11 cellular contexts compared by ENCODE assay signal in genomic region chr9:114172981-114173833, GRCh38. TPM values are rescaled to one million over a fixed set of nuclear protein-coding genes. Genes with fewer than 3 reads are reported as not detected.
DNase-seq lines count a peak whose midpoint lies in the region; ATAC-seq, FAIRE-seq and TF ChIP-seq lines count a peak whose summit lies in the region.
"Had no signal": no experiment of that assay in that cellular context is flagged by ENCODE, and none has a peak within 500 bp of the region (broad histone marks: within the 10 kb centered on the region; RNA-seq: fewer than 3 reads in every experiment).

No MANE protein-coding gene starts in this region.

- in situ Hi-C loops in K562 (cut with MboI), result no loop called here

- peaks cover 21% of the 10 kb centered on the region for H4K20me1 ChIP-seq in K562 (replicated peaks; ENCODE audit: control insufficient read depth, insufficient read depth, low read length)

- no peak for TF ChIP-seq RAD21 in K562 (CRISPR knock-in tag; conservative IDR thresholded peaks at IDR 0.05 in 1 of 2, IDR thresholded peaks at IDR 0.05 in 1 of 2)

- POLR2A ChIA-PET in K562 (lab: Yijun Ruan, JAX), result interaction anchor here (0.6 to 0.7 kb wide), 2 partner anchors 29 to 92 kb away, joined by 3 read pairs; no protein-coding TSS in a partner anchor

- no peak overlapping the region for H2AFZ ChIP-seq in K562 (ENCODE audit: low read depth, low read length)

- CTCF ChIA-PET in K562 (lab: Yijun Ruan, JAX; ENCODE audit: low intra/inter-chr PET ratio), result no interaction called here

- no peak overlapping the region for H3K4me3 ChIP-seq in K562

- TF ChIP-seq POLR2A in K562 (conservative IDR thresholded peaks at IDR 0.05), result no peak

- no peak for FAIRE-seq in K562 (lab: Jason Lieb, UNC)
- FAIRE-seq: G401.6 had no signal

- no peak overlapping the region for H3K4me2 ChIP-seq in K562 (ENCODE audit: insufficient read depth, low read length)

- WGBS in K562 (ENCODE audit: insufficient coverage, low coverage, missing lambda C conversion rate), result 3% methylated on average over 20 of the region's 20 CpGs

- peaks cover 7 to 70% of the 10 kb centered on the region in 2 experiments; a peak in 3 of 5 replicates for H3K27me3 ChIP-seq in K562 (ENCODE audit: control insufficient read depth in 2 of 2, insufficient read depth in 2 of 2, low read length in 2 of 2)

- no peak overlapping the region for H3K27ac ChIP-seq in K562 (ENCODE audit: extremely low read depth, low read depth, low read length)

- ATAC-seq in K562 (no peak), left cardiac atrium (peak; percentile 4 to 21), GM21447 (IDR thresholded peaks at IDR 0.05; ENCODE audit: unreplicated experiment) (no peak), GM18909 (IDR thresholded peaks at IDR 0.05; ENCODE audit: poor library complexity, unreplicated experiment) (no peak)
- ATAC-seq: PC-3 had no signal

- H3K9me1 ChIP-seq in K562 (ENCODE audit: control insufficient read depth, insufficient read depth, low read length), result no peaks in the 10 kb centered on the region

- H3K4me1 ChIP-seq in K562 (replicated peaks in 1 of 2; ENCODE audit: control insufficient read depth in 2 of 2, insufficient read depth in 2 of 2, low read length in 2 of 2), result peaks cover 0 to 8% of the 10 kb centered on the region in 2 experiments; a peak in 3 of 5 replicates

- no TSS peak for BruUV-seq in K562 (replicated peaks; lab: Mats Ljungman, UMichigan)

- no peaks in the 10 kb centered on the region for H3K79me2 ChIP-seq in K562 (ENCODE audit: control insufficient read depth, insufficient read depth, low read length)

- no peaks in the 10 kb centered on the region for H3K36me3 ChIP-seq in K562 (ENCODE audit: control insufficient read depth, insufficient read depth, low read length)

- intact Hi-C loops in K562 (cut with micrococcal nuclease) (no loop called here), left cardiac atrium (cut with DNase I) (no loop called here)

- no peak for TF ChIP-seq CTCF in K562 (IDR thresholded peaks at IDR 0.05 in 2 of 3, conservative IDR thresholded peaks at IDR 0.05 in 1 of 3; ENCODE audit: insufficient read depth in 2 of 3, low read depth in 1 of 3, low read length in 3 of 3)

- no peak for TF ChIP-seq EP300 in K562 (IDR thresholded peaks at IDR 0.05; ENCODE audit: low read length)

- no peaks in the 10 kb centered on the region for H3K9me3 ChIP-seq in K562 (replicated peaks; ENCODE audit: control insufficient read depth, insufficient read depth, low read depth, low read length)

- no peak overlapping the region for H3K9ac ChIP-seq in K562 (ENCODE audit: insufficient read depth in 1 of 2, low read depth in 2 of 2, low read length in 2 of 2)

- peak; percentile 88 for DNase-seq in EH (ENCODE audit: low read depth)
- no peak for DNase-seq in K562 (ENCODE audit: extremely low read depth in 1 of 4, low spot score in 3 of 4)
- DNase-seq in left cardiac atrium, result peak; percentile 14
- peak; percentile 60 for DNase-seq in renal cortical epithelial cell (ENCODE audit: low read depth)
- no peak for DNase-seq in activated naive CD4-positive, alpha-beta T cell (lab: John Stamatoyannopoulos, UW)
- DNase-seq in effector CD8-positive, alpha-beta T cell (lab: John Stamatoyannopoulos, UW), result no peak
- DNase-seq: NCI-H2227 treated with DMSO at 0.1 percent for 48 hours, PC-3 had no signal

TF ChIP-seq in K562, 482 proteins besides CTCF, POLR2A, EP300 and RAD21 (continues in another document):
- TF ChIP-seq PRDM10 (IDR thresholded peaks at IDR 0.05; ENCODE audit: partially characterized antibody) (peak; percentile 12), ETV5 (CRISPR knock-in tag; IDR thresholded peaks at IDR 0.05; ENCODE audit: low read depth) (no peak), PHB (CRISPR knock-in tag; IDR thresholded peaks at IDR 0.05) (no peak), RBM25 (IDR thresholded peaks at IDR 0.05; ENCODE audit: low read depth, low read length, severe bottlenecking) (peak; percentile 52), NEUROD1 (IDR thresholded peaks at IDR 0.05; ENCODE audit: borderline replicate concordance, low read depth, low read length, partially characterized antibody) (no peak), MAX (CRISPR knock-in tag; IDR thresholded peaks at IDR 0.05) (no peak)
- TF ChIP-seq, protein P1, sequence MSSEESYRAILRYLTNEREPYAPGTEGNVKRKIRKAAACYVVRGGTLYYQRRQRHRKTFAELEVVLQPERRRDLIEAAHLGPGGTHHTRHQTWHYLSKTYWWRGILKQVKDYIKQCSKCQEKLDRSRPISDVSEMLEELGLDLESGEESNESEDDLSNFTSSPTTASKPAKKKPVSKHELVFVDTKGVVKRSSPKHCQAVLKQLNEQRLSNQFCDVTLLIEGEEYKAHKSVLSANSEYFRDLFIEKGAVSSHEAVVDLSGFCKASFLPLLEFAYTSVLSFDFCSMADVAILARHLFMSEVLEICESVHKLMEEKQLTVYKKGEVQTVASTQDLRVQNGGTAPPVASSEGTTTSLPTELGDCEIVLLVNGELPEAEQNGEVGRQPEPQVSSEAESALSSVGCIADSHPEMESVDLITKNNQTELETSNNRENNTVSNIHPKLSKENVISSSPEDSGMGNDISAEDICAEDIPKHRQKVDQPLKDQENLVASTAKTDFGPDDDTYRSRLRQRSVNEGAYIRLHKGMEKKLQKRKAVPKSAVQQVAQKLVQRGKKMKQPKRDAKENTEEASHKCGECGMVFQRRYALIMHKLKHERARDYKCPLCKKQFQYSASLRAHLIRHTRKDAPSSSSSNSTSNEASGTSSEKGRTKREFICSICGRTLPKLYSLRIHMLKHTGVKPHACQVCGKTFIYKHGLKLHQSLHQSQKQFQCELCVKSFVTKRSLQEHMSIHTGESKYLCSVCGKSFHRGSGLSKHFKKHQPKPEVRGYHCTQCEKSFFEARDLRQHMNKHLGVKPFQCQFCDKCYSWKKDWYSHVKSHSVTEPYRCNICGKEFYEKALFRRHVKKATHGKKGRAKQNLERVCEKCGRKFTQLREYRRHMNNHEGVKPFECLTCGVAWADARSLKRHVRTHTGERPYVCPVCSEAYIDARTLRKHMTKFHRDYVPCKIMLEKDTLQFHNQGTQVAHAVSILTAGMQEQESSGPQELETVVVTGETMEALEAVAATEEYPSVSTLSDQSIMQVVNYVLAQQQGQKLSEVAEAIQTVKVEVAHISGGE (CRISPR knock-in tag; IDR thresholded peaks at IDR 0.05), result no peak

RNA-seq across cellular contexts. Expression of gene COL27A1, which starts 17.9 kb away (rescaled TPM):
- not detected in 2 replicates for total RNA-seq in K562 (2011; cell fraction: chromatin; rRNA removed; ENCODE audit: low replicate concordance)
- total RNA-seq in K562 (2011; cell fraction: nucleolus; rRNA removed), result not detected in 2 replicates
- not detected in 2 replicates for total RNA-seq in K562 (2011; cell fraction: nucleoplasm; rRNA removed)
- 0.08 TPM in 1 of 2 replicates, not detected in the other for total RNA-seq in K562 (2014; rRNA removed)
- total RNA-seq in K562 (2014; rRNA removed; fragmentation: Illumina TruSeq; extraction: Trizol), result not detected in 2 replicates
- total RNA-seq in K562 (2015; rRNA removed; fragmentation: Illumina TruSeq; extraction: Trizol), result not detected in 2 replicates
- 0.07 and 0.16 TPM in 2 replicates for total RNA-seq in K562 (2021)
- not detected in 2 replicates for polyA plus RNA-seq in K562 (2011; rRNA removed)
- polyA plus RNA-seq in K562 (2011; cell fraction: cytosol; rRNA removed), result not detected in 2 replicates
- polyA plus RNA-seq in K562 (2011; cell fraction: nucleus; rRNA removed), result 0.04 TPM in 1 of 2 replicates, not detected in the other
- not detected in 2 replicates for polyA plus RNA-seq in K562 (2012)
- polyA plus RNA-seq in K562 (2014; fragmentation: Illumina TruSeq; extraction: Trizol), result not detected in 2 replicates
- polyA plus RNA-seq in K562 (2014; fragmentation: Nextera tagmentation; extraction: Ambion mirVana), result not detected
- polyA plus RNA-seq in K562 (2014; rRNA removed), result 0.07 TPM in 1 of 2 replicates, not detected in the other
- not detected in 2 replicates for polyA minus RNA-seq in K562 (2011; rRNA and poly(A)+ RNA removed)
- not detected in 2 replicates for polyA minus RNA-seq in K562 (2011; cell fraction: cytosol; rRNA and poly(A)+ RNA removed)
- polyA minus RNA-seq in K562 (2011; cell fraction: nucleus; rRNA and poly(A)+ RNA removed), result 0.13 TPM in 1 of 2 replicates, not detected in the other
- 1 to 10 TPM; 7.0 to 9.2 TPM for total RNA-seq in left cardiac atrium
- 4.3 and 48.4 TPM in 2 replicates for total RNA-seq in renal cortical epithelial cell

Comparison
In these comparisons a context has a peak if more than half of its experiments do, and no peak if none do; other contexts are left out.
1. DNase-seq: peak in EH (single experiment), left cardiac atrium (single experiment) and renal cortical epithelial cell (single experiment); none in K562 (0 of 4), activated naive CD4-positive, alpha-beta T cell (0 of 4) and effector CD8-positive, alpha-beta T cell (single experiment).
2. ATAC-seq: peak in left cardiac atrium (2 of 2); none in K562 (single experiment), GM21447 (single experiment) and GM18909 (single experiment).